ENCODE assay signal across 1 cellular context in genomic region chr5:168691891-168692290, GRCh38.
TF ChIP-seq lines count a peak whose summit lies in the region.

No MANE protein-coding gene starts in this region.

TF ChIP-seq in GM23338, 12 proteins besides CTCF, POLR2A, EP300 and RAD21 (continued from another document):
- TF ChIP-seq ZNF462 (CRISPR knock-in tag; IDR thresholded peaks at IDR 0.05) (no peak), EZH2phosphoT487 (IDR thresholded peaks at IDR 0.05; ENCODE audit: unreplicated experiment) (no peak), NANOG (IDR thresholded peaks at IDR 0.05; ENCODE audit: borderline replicate concordance) (no peak), JUNB (IDR thresholded peaks at IDR 0.05; ENCODE audit: unreplicated experiment) (no peak), CREB1 (CRISPR knock-in tag; IDR thresholded peaks at IDR 0.05; ENCODE audit: low read depth) (no peak), STAT1 (IDR thresholded peaks at IDR 0.05; ENCODE audit: unreplicated experiment) (no peak), EZH2 (IDR thresholded peaks at IDR 0.05; ENCODE audit: low read depth, unreplicated experiment) (no peak), ZNF331 (CRISPR knock-in tag; IDR thresholded peaks at IDR 0.05; ENCODE audit: low read depth) (no peak), REST (IDR thresholded peaks at IDR 0.05; ENCODE audit: unreplicated experiment) (no peak)
- TF ChIP-seq, protein P1, sequence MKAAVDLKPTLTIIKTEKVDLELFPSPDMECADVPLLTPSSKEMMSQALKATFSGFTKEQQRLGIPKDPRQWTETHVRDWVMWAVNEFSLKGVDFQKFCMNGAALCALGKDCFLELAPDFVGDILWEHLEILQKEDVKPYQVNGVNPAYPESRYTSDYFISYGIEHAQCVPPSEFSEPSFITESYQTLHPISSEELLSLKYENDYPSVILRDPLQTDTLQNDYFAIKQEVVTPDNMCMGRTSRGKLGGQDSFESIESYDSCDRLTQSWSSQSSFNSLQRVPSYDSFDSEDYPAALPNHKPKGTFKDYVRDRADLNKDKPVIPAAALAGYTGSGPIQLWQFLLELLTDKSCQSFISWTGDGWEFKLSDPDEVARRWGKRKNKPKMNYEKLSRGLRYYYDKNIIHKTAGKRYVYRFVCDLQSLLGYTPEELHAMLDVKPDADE (IDR thresholded peaks at IDR 0.05) = no peak
TF ChIP-seq in GM23338: peak in this region for 0.
